9 cellular contexts compared by ENCODE assay signal in the genomic region with DNA sequence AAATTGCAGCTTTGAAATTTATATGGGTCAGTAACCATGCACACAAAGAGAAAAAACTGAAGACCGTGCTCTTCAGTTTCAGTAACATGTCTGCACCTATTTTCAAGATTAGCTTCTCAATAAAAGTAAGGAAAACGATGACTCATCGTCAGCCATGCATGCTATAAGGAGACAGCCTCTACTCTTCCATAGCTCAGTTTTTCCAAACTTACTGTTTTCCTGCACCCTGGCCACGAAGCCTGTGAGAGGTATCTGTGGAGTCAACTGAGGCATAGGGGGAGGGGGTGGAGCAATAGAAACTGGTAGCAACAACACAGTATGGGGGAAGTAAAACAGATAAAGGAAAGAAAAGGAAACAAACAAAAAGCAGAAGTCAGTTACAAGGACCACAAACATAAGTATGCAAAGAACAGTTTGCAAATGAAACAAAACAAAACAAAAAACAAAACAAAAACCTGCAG. TPM values are rescaled to one million over a fixed set of nuclear protein-coding genes. Genes with fewer than 3 reads are reported as not detected.
DNase-seq lines count a peak whose midpoint lies in the region; ATAC-seq and TF ChIP-seq lines count a peak whose summit lies in the region.
"Had no signal": no experiment of that assay in that cellular context is flagged by ENCODE, and none has a peak within 500 bp of the region (broad histone marks: within the 10 kb centered on the region; RNA-seq: fewer than 3 reads in every experiment).

No MANE protein-coding gene starts in this region.

- DNase-seq in natural killer cell treated with Interleukin-12 subunit alpha and Interleukin-12 subunit beta and Interleukin-15 and Interleukin-18, amount 100 ng/mL, for 72 hours (ENCODE audit: low spot score): no peak
- no peak for DNase-seq in natural killer cell
- no peak for DNase-seq in RWPE2 (ENCODE audit: low spot score)
- peak; percentile 35 for DNase-seq in iPS DF 19.7 (ENCODE audit: low read depth, low spot score)
- no peak for DNase-seq in uterus
- no peak for DNase-seq in HuH-7.5 (ENCODE audit: low spot score)
- no peak for DNase-seq in sciatic nerve (ENCODE audit: low spot score)
- DNase-seq: activated naive CD8-positive, alpha-beta T cell treated with anti-CD3 and anti-CD28 coated beads, Interleukin-2, amount 10 ng/mL, durations not matched to agents 7 days and 5 days had no signal

- H3K27ac ChIP-seq in RWPE2 (ENCODE audit: poor library complexity, severe bottlenecking): no peak overlapping the region
- no peak overlapping the region for H3K27ac ChIP-seq in uterus

- H3K4me1 ChIP-seq in RWPE2 (ENCODE audit: insufficient read depth, poor library complexity, severe bottlenecking) (peaks cover 12% of the 10 kb centered on the region), uterus (no peaks in the 10 kb centered on the region)

- H3K4me3 ChIP-seq in RWPE2 (ENCODE audit: severe bottlenecking): no peak overlapping the region
- no peak overlapping the region for H3K4me3 ChIP-seq in uterus

- no peak for TF ChIP-seq POLR2A in uterus (IDR thresholded peaks at IDR 0.05)

- peak overlapping the region; percentile 17 to 60 for H3K27ac Mint-ChIP-seq in natural killer cell treated with Interleukin-12 subunit alpha and Interleukin-12 subunit beta and Interleukin-15 and Interleukin-18, amount 100 ng/mL, for 72 hours
- peak overlapping the region in 1 of 2 donors; percentile 9 for H3K27ac Mint-ChIP-seq in natural killer cell
- H3K27ac Mint-ChIP-seq: activated naive CD8-positive, alpha-beta T cell treated with anti-CD3 and anti-CD28 coated beads, Interleukin-2, amount 10 ng/mL, durations not matched to agents 7 days and 5 days had no signal

- no peaks in the 10 kb centered on the region for H3K27me3 Mint-ChIP-seq in natural killer cell treated with Interleukin-12 subunit alpha and Interleukin-12 subunit beta and Interleukin-15 and Interleukin-18, amount 100 ng/mL, for 72 hours
- H3K27me3 Mint-ChIP-seq in natural killer cell (ENCODE audit: low read depth in 2 of 2): no peaks in the 10 kb centered on the region
- H3K27me3 Mint-ChIP-seq: activated naive CD8-positive, alpha-beta T cell treated with anti-CD3 and anti-CD28 coated beads, Interleukin-2, amount 10 ng/mL, durations not matched to agents 7 days and 5 days had no signal

- TF ChIP-seq CTCF in natural killer cell (IDR thresholded peaks at IDR 0.05) (no peak), RWPE2 (IDR thresholded peaks at IDR 0.05; ENCODE audit: poor library complexity, severe bottlenecking) (no peak), uterus (IDR thresholded peaks at IDR 0.05) (no peak)

- no peak for ATAC-seq in natural killer cell treated with Interleukin-12 subunit alpha and Interleukin-12 subunit beta and Interleukin-15 and Interleukin-18, amount 100 ng/mL, for 72 hours
- ATAC-seq in natural killer cell (no peak), HG03060 (IDR thresholded peaks at IDR 0.05; ENCODE audit: low read depth, unreplicated experiment) (peak; percentile 82), RWPE2 (ENCODE audit: low read depth) (peak; percentile 59; the same call in 2 of the 3 replicates), sciatic nerve (no peak)

- H3K4me1 Mint-ChIP-seq in natural killer cell treated with Interleukin-12 subunit alpha and Interleukin-12 subunit beta and Interleukin-15 and Interleukin-18, amount 100 ng/mL, for 72 hours (ENCODE audit: low read depth in 2 of 2): peaks cover 5% of the 10 kb centered on the region in 2 donors
- H3K4me1 Mint-ChIP-seq in natural killer cell: peaks cover 15 to 16% of the 10 kb centered on the region in 2 donors

- H3K9me3 Mint-ChIP-seq in natural killer cell treated with Interleukin-12 subunit alpha and Interleukin-12 subunit beta and Interleukin-15 and Interleukin-18, amount 100 ng/mL, for 72 hours: no peaks in the 10 kb centered on the region
- H3K9me3 Mint-ChIP-seq in natural killer cell: no peaks in the 10 kb centered on the region
- H3K9me3 Mint-ChIP-seq: activated naive CD8-positive, alpha-beta T cell treated with anti-CD3 and anti-CD28 coated beads, Interleukin-2, amount 10 ng/mL, durations not matched to agents 7 days and 5 days had no signal

- no peak overlapping the region for H3K4me3 Mint-ChIP-seq in natural killer cell treated with Interleukin-12 subunit alpha and Interleukin-12 subunit beta and Interleukin-15 and Interleukin-18, amount 100 ng/mL, for 72 hours
- no peak overlapping the region for H3K4me3 Mint-ChIP-seq in natural killer cell
- H3K4me3 Mint-ChIP-seq: activated naive CD8-positive, alpha-beta T cell treated with anti-CD3 and anti-CD28 coated beads, Interleukin-2, amount 10 ng/mL, durations not matched to agents 7 days and 5 days had no signal

- H3K36me3 Mint-ChIP-seq in natural killer cell treated with Interleukin-12 subunit alpha and Interleukin-12 subunit beta and Interleukin-15 and Interleukin-18, amount 100 ng/mL, for 72 hours: peaks cover 10% of the 10 kb centered on the region
- H3K36me3 Mint-ChIP-seq in natural killer cell: peaks cover 8% of the 10 kb centered on the region

- no peaks in the 10 kb centered on the region for H3K27me3 ChIP-seq in RWPE2 (ENCODE audit: insufficient read depth, poor library complexity, severe bottlenecking)
- no peaks in the 10 kb centered on the region for H3K27me3 ChIP-seq in uterus

- peaks cover 39% of the 10 kb centered on the region for H3K36me3 ChIP-seq in RWPE2 (ENCODE audit: low read depth)
- no peaks in the 10 kb centered on the region for H3K36me3 ChIP-seq in uterus

- intact Hi-C loops in natural killer cell (cut with micrococcal nuclease) (no loop called here), uterus (cut with DNase I; ENCODE audit: low total_unique reads) (no loop called here), sciatic nerve (cut with DNase I) (no loop called here)

- no peaks in the 10 kb centered on the region for H3K9me3 ChIP-seq in RWPE2 (ENCODE audit: severe bottlenecking)
- H3K9me3 ChIP-seq in uterus: no peaks in the 10 kb centered on the region

RNA-seq across cellular contexts. Expression of a gene that starts 58.0 kb away (rescaled TPM):
- total RNA-seq in natural killer cell treated with Interleukin-12 subunit alpha and Interleukin-12 subunit beta and Interleukin-15 and Interleukin-18, amount 100 ng/mL, for 72 hours: 10 to 100 TPM; 14.0 to 31.3 TPM
- total RNA-seq in natural killer cell (1 to 10 TPM; 3.5 to 4.4 (median 3.7) TPM), uterus (10 to 100 TPM in 1 of 4 donors, 1 to 10 TPM in 3; 3.6 to 17.9 (median 9.2) TPM), sciatic nerve (3.8 TPM)

Comparison
In these comparisons a context has a peak if more than half of its experiments do, and no peak if none do; other contexts are left out.
1. ATAC-seq: peak in HG03060 (single experiment) and RWPE2 (single experiment); none in natural killer cell treated with Interleukin-12 subunit alpha and Interleukin-12 subunit beta and Interleukin-15 and Interleukin-18, amount 100 ng/mL, for 72 hours (0 of 2), natural killer cell (0 of 3) and sciatic nerve (single experiment).